In the genomic region with DNA sequence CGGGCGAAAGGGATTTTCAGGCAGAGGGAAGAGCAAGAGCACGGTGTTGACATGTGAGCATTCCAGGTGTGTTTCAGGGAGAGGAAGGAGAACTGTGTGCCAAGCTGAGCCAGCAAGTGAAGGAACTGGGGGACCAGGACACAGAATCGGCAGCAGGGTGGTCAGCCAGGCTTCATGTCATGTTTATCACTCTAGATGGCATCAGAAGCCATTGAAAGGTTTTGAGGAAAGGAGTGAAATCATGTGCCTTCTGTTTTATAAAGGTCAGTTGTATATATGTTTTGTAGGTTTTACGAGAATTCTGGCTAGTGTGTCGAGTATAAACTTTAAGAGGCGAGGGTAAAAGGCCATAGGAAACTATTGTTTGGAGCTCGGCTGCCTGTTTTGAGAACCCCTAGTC, we compare ENCODE assay signal across 31 cellular contexts.
"Had no signal": no experiment of that assay in that cellular context is flagged by ENCODE, and none has a peak within 500 bp of the region (broad histone marks: within the 10 kb centered on the region; RNA-seq: fewer than 3 reads in every experiment).

No MANE protein-coding gene starts in this region.

- H3K27me3 Mint-ChIP-seq: activated CD4-positive, alpha-beta memory T cell treated with anti-CD3 and anti-CD28 coated beads, Interleukin-2, amount 10 ng/mL, durations not matched to agents 7 days and 5 days; activated CD4-positive, alpha-beta T cell treated with anti-CD3 and anti-CD28 coated beads, Interleukin-2, amount 10 ng/mL, durations not matched to agents 24 days and 14 days; activated naive CD8-positive, alpha-beta T cell treated with anti-CD3 and anti-CD28 coated beads, Interleukin-2, amount 50 U/mL, for 24 hours; activated T-helper 17 cell treated with anti-CD3 and anti-CD28 coated beads, Interleukin-2, amount 50 U/mL, for 72 hours; dendritic cell treated with granulocyte-macrophage colony-stimulating factor and Interleukin-4, amounts not matched to agents 40 ng/mL and 50 ng/mL, for 4 days; naive thymus-derived CD4-positive, alpha-beta T cell; stimulated activated naive CD8-positive, alpha-beta T cell treated with anti-CD3 and anti-CD28 coated beads, Interleukin-15, Interleukin-2, amounts not matched to agents 100 ng/mL and 50 ng/mL, for 24 hours had no signal

- H3K36me3 ChIP-seq: esophagus muscularis mucosa, sigmoid colon, thoracic aorta had no signal

- H3K27me3 ChIP-seq: esophagus muscularis mucosa, sigmoid colon had no signal

- H2AFZ ChIP-seq: parathyroid adenoma had no signal

- H3K27ac Mint-ChIP-seq: activated CD4-positive, alpha-beta memory T cell treated with anti-CD3 and anti-CD28 coated beads, Interleukin-2, amount 10 ng/mL, durations not matched to agents 7 days and 5 days; activated CD4-positive, alpha-beta T cell treated with anti-CD3 and anti-CD28 coated beads, Interleukin-2, amount 10 ng/mL, durations not matched to agents 24 days and 14 days; activated naive CD8-positive, alpha-beta T cell treated with anti-CD3 and anti-CD28 coated beads, Interleukin-2, amount 50 U/mL, for 24 hours; activated T-helper 17 cell treated with anti-CD3 and anti-CD28 coated beads, Interleukin-2, amount 50 U/mL, for 72 hours; dendritic cell treated with granulocyte-macrophage colony-stimulating factor and Interleukin-4, amounts not matched to agents 40 ng/mL and 50 ng/mL, for 4 days; immature natural killer cell; naive thymus-derived CD4-positive, alpha-beta T cell; stimulated activated effector memory CD8-positive, alpha-beta T cell treated with anti-CD3 and anti-CD28 coated beads, Interleukin-12 subunit alpha, Interleukin-12 subunit beta, amount 100 ng/mL, for 72 hours; stimulated activated naive CD8-positive, alpha-beta T cell treated with anti-CD3 and anti-CD28 coated beads, Interleukin-15, Interleukin-2, amounts not matched to agents 100 ng/mL and 50 ng/mL, for 24 hours had no signal

- H3K9me3 Mint-ChIP-seq: activated CD4-positive, alpha-beta T cell treated with anti-CD3 and anti-CD28 coated beads, Interleukin-2, amount 10 ng/mL, durations not matched to agents 24 days and 14 days; activated T-cell treated with anti-CD3 and anti-CD28 coated beads, Interleukin-2, amount 50 U/mL, for 4 hours; dendritic cell treated with granulocyte-macrophage colony-stimulating factor and Interleukin-4, amounts not matched to agents 40 ng/mL and 50 ng/mL, for 4 days; stimulated activated naive CD8-positive, alpha-beta T cell treated with anti-CD3 and anti-CD28 coated beads, Interleukin-15, Interleukin-2, amounts not matched to agents 100 ng/mL and 50 ng/mL, for 24 hours had no signal

- H3K36me3 Mint-ChIP-seq: immature natural killer cell; naive thymus-derived CD4-positive, alpha-beta T cell; stimulated activated effector memory CD8-positive, alpha-beta T cell treated with anti-CD3 and anti-CD28 coated beads, Interleukin-12 subunit alpha, Interleukin-12 subunit beta, amount 100 ng/mL, for 72 hours had no signal

- H3K9me3 ChIP-seq: esophagus muscularis mucosa, psoas muscle, sigmoid colon, thoracic aorta had no signal

- H3K4me3 ChIP-seq: esophagus muscularis mucosa, psoas muscle, sigmoid colon, thoracic aorta had no signal

- ATAC-seq: activated naive CD8-positive, alpha-beta T cell treated with anti-CD3 and anti-CD28 coated beads, Interleukin-2, amount 50 U/mL, for 24 hours; activated T-cell treated with anti-CD3 and anti-CD28 coated beads, Interleukin-2, amount 50 U/mL, for 4 hours; activated T-helper 17 cell treated with anti-CD3 and anti-CD28 coated beads, Interleukin-2, amount 50 U/mL, for 72 hours; left colon; naive thymus-derived CD4-positive, alpha-beta T cell; psoas muscle; stimulated activated effector memory CD8-positive, alpha-beta T cell treated with anti-CD3 and anti-CD28 coated beads, Interleukin-12 subunit alpha, Interleukin-12 subunit beta, amount 100 ng/mL, for 72 hours had no signal

- H3K4me1 ChIP-seq: esophagus muscularis mucosa, parathyroid adenoma, psoas muscle, sigmoid colon had no signal

- FAIRE-seq: frontal cortex, kidney, small intestine, urothelium cell line had no signal

- H3K4me3 Mint-ChIP-seq: activated CD4-positive, alpha-beta memory T cell treated with anti-CD3 and anti-CD28 coated beads, Interleukin-2, amount 10 ng/mL, durations not matched to agents 7 days and 5 days; activated CD4-positive, alpha-beta T cell treated with anti-CD3 and anti-CD28 coated beads, Interleukin-2, amount 10 ng/mL, durations not matched to agents 24 days and 14 days; activated naive CD8-positive, alpha-beta T cell treated with anti-CD3 and anti-CD28 coated beads, Interleukin-2, amount 50 U/mL, for 24 hours; activated T-cell treated with anti-CD3 and anti-CD28 coated beads, Interleukin-2, amount 50 U/mL, for 4 hours; activated T-helper 17 cell treated with anti-CD3 and anti-CD28 coated beads, Interleukin-2, amount 50 U/mL, for 72 hours; dendritic cell treated with granulocyte-macrophage colony-stimulating factor and Interleukin-4, amounts not matched to agents 40 ng/mL and 50 ng/mL, for 4 days; immature natural killer cell; naive thymus-derived CD4-positive, alpha-beta T cell; stimulated activated effector memory CD8-positive, alpha-beta T cell treated with anti-CD3 and anti-CD28 coated beads, Interleukin-12 subunit alpha, Interleukin-12 subunit beta, amount 100 ng/mL, for 72 hours; stimulated activated naive CD8-positive, alpha-beta T cell treated with anti-CD3 and anti-CD28 coated beads, Interleukin-15, Interleukin-2, amounts not matched to agents 100 ng/mL and 50 ng/mL, for 24 hours had no signal

- H3K4me1 Mint-ChIP-seq: activated CD4-positive, alpha-beta memory T cell treated with anti-CD3 and anti-CD28 coated beads, Interleukin-2, amount 10 ng/mL, durations not matched to agents 7 days and 5 days; activated CD4-positive, alpha-beta T cell treated with anti-CD3 and anti-CD28 coated beads, Interleukin-2, amount 10 ng/mL, durations not matched to agents 24 days and 14 days; activated naive CD8-positive, alpha-beta T cell treated with anti-CD3 and anti-CD28 coated beads, Interleukin-2, amount 50 U/mL, for 24 hours; activated T-helper 17 cell treated with anti-CD3 and anti-CD28 coated beads, Interleukin-2, amount 50 U/mL, for 72 hours; immature natural killer cell; naive thymus-derived CD4-positive, alpha-beta T cell; stimulated activated effector memory CD8-positive, alpha-beta T cell treated with anti-CD3 and anti-CD28 coated beads, Interleukin-12 subunit alpha, Interleukin-12 subunit beta, amount 100 ng/mL, for 72 hours had no signal

- H3K27ac ChIP-seq: esophagus muscularis mucosa, parathyroid adenoma, psoas muscle, sigmoid colon, thoracic aorta had no signal

- DNase-seq: activated CD4-positive, alpha-beta memory T cell treated with anti-CD3 and anti-CD28 coated beads, Interleukin-2, amount 10 ng/mL, durations not matched to agents 7 days and 5 days; activated CD4-positive, alpha-beta T cell treated with anti-CD3 and anti-CD28 coated beads, Interleukin-2, amount 10 ng/mL, durations not matched to agents 24 days and 14 days; activated CD4-positive, CD25-positive, alpha-beta regulatory T cell treated with anti-CD3 and anti-CD28 coated beads, Interleukin-2, amount 50 U/mL, for 72 hours; activated CD8-positive, alpha-beta memory T cell treated with anti-CD3 and anti-CD28 coated beads, Interleukin-2, amount 50 U/mL, for 48 hours; activated gamma-delta T cell treated with Interleukin-2 at 50 U/mL for 16 hours; activated naive CD4-positive, alpha-beta T cell treated with anti-CD3 and anti-CD28 coated beads, Interleukin-2, amount 50 U/mL, for 16 hours; activated naive CD8-positive, alpha-beta T cell treated with anti-CD3 and anti-CD28 coated beads, Interleukin-2, amount 50 U/mL, for 24 hours; activated T-cell treated with anti-CD3 and anti-CD28 coated beads, Interleukin-2, amount 50 U/mL, for 4 hours; amygdala; caudate nucleus; immature natural killer cell; kidney; left colon; midbrain; naive thymus-derived CD4-positive, alpha-beta T cell; nucleus accumbens; psoas muscle; sigmoid colon; small intestine; stimulated activated CD4-positive, alpha-beta T cell treated with anti-CD3 and anti-CD28 coated beads, Interleukin-4, amount 100 ng/mL, for 24 hours; T-helper 9 cell; trophoblast cell had no signal

- H3K79me2 ChIP-seq: parathyroid adenoma had no signal
